1 cellular context compared by ENCODE assay signal in genomic region chr12:108170164-108170563, GRCh38.
TF ChIP-seq lines count a peak whose summit lies in the region.

No MANE protein-coding gene starts in this region.

TF ChIP-seq in HepG2, 621 proteins besides CTCF, POLR2A, EP300 and RAD21:
- TF ChIP-seq ZBTB40 (IDR thresholded peaks at IDR 0.05): no peak
- TF ChIP-seq ZBTB40 (CRISPR knock-in tag; IDR thresholded peaks at IDR 0.05): no peak
- TF ChIP-seq GABPB1 (CRISPR knock-in tag; IDR thresholded peaks at IDR 0.05): no peak
- peak; percentile 88 for TF ChIP-seq CREB1 (IDR thresholded peaks at IDR 0.05)
- TF ChIP-seq CREB1 (CRISPR knock-in tag; IDR thresholded peaks at IDR 0.05): no peak
- TF ChIP-seq BCL6 (CRISPR knock-in tag; IDR thresholded peaks at IDR 0.05): no peak
- no peak for TF ChIP-seq TOE1 (CRISPR knock-in tag; IDR thresholded peaks at IDR 0.05)
- TF ChIP-seq PHB2 (IDR thresholded peaks at IDR 0.05; ENCODE audit: partially characterized antibody): no peak
- TF ChIP-seq ZMAT5 (CRISPR knock-in tag; IDR thresholded peaks at IDR 0.05; ENCODE audit: borderline replicate concordance, low read depth): no peak
- TF ChIP-seq ZNF292 (CRISPR knock-in tag; IDR thresholded peaks at IDR 0.05; ENCODE audit: borderline replicate concordance, low read depth): no peak
